8 cellular contexts compared by ENCODE assay signal in the genomic region with DNA sequence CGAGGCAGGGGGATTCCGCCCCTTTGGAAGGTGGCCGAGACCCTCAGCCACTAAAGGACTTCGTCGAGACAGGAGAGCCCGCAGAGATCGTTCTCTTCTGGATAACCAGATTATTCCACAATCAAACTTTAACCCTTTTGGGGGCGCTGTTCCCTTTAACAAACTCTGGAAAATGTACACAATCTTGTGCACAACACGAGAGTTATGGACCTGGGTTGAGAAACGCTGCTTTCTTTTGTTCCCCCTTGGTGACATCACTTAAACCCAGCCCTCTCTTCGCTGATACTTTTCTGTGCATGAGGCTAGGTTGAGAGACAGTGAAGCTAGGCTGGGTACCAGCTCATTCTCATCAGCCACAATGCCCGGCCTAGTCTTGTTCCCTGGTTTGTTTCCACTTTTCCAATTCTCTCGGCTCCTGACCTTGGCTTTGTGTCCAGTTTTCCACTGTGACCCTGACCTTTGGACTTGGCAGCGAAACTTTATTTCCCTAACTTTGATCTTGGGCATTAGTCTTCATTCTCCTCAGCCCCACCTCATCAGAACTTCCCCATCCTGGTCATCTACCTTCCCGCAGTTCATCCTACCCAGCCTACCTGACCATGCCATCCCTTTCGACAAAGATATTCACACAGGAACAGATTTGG. TPM values are rescaled to one million over a fixed set of nuclear protein-coding genes. Genes with fewer than 3 reads are reported as not detected.
DNase-seq lines count a peak whose midpoint lies in the region; ATAC-seq and TF ChIP-seq lines count a peak whose summit lies in the region.

No MANE protein-coding gene starts in this region.

- peaks cover 25% of the 10 kb centered on the region for H3K36me3 Mint-ChIP-seq in activated CD4-positive, alpha-beta T cell treated with anti-CD3 and anti-CD28 coated beads, Interleukin-2, amount 10 ng/mL, durations not matched to agents 7 days and 5 days (ENCODE audit: low read depth)
- H3K36me3 Mint-ChIP-seq in natural killer cell = no peaks in the 10 kb centered on the region

- peak overlapping the region; percentile 97 for H3K27ac ChIP-seq in BLaER1

- intact Hi-C loops in natural killer cell (cut with micrococcal nuclease) = loop anchor here (2.0 to 10.0 kb wide), 8 partner anchors 24 to 667 kb away; a partner anchor contains a TSS

- H3K27me3 ChIP-seq in BLaER1 = no peaks in the 10 kb centered on the region

- no peaks in the 10 kb centered on the region for H3K9me3 Mint-ChIP-seq in activated CD4-positive, alpha-beta T cell treated with anti-CD3 and anti-CD28 coated beads, Interleukin-2, amount 10 ng/mL, durations not matched to agents 7 days and 5 days
- H3K9me3 Mint-ChIP-seq in natural killer cell = peaks cover 0 to 3% of the 10 kb centered on the region in 2 donors

- H3K27me3 Mint-ChIP-seq in activated CD4-positive, alpha-beta T cell treated with anti-CD3 and anti-CD28 coated beads, Interleukin-2, amount 10 ng/mL, durations not matched to agents 7 days and 5 days = no peaks in the 10 kb centered on the region
- H3K27me3 Mint-ChIP-seq in natural killer cell (ENCODE audit: low read depth in 2 of 2) = no peaks in the 10 kb centered on the region

- H3K9me3 ChIP-seq in BLaER1 = no peaks in the 10 kb centered on the region

- peak overlapping the region; percentile 99 for H3K27ac Mint-ChIP-seq in activated CD4-positive, alpha-beta T cell treated with anti-CD3 and anti-CD28 coated beads, Interleukin-2, amount 10 ng/mL, durations not matched to agents 7 days and 5 days
- peak overlapping the region; percentile 85 to 93 for H3K27ac Mint-ChIP-seq in natural killer cell

- H3K4me1 Mint-ChIP-seq in activated CD4-positive, alpha-beta T cell treated with anti-CD3 and anti-CD28 coated beads, Interleukin-2, amount 10 ng/mL, durations not matched to agents 7 days and 5 days = peaks cover 63% of the 10 kb centered on the region
- peaks cover 56 to 75% of the 10 kb centered on the region in 2 donors for H3K4me1 Mint-ChIP-seq in natural killer cell

- TF ChIP-seq CTCF in fibroblast of the aortic adventitia (IDR thresholded peaks at IDR 0.05; ENCODE audit: insufficient read depth, low read length) (peak; percentile 51), natural killer cell (IDR thresholded peaks at IDR 0.05) (no peak)

- peak overlapping the region; percentile 96 for H3K9ac ChIP-seq in BLaER1

- H3K4me3 ChIP-seq in BLaER1 (peak overlapping the region; percentile 98), fibroblast of the aortic adventitia (ENCODE audit: low read depth, low read length) (peak overlapping the region; percentile 94)

- H3K4me2 ChIP-seq in BLaER1 = peak overlapping the region; percentile 85

- DNase-seq in NCI-H345 (lab: John Stamatoyannopoulos, UW) (peak; percentile 61), fibroblast of the aortic adventitia (ENCODE audit: low read depth) (peak; percentile 92), natural killer cell (no peak)
- DNase-seq in activated CD4-positive, alpha-beta T cell treated with anti-CD3 and anti-CD28 coated beads, Interleukin-2, amount 10 ng/mL, durations not matched to agents 7 days and 5 days = peak; percentile 72

- ATAC-seq in GM18511 (IDR thresholded peaks at IDR 0.05; ENCODE audit: unreplicated experiment) (peak; percentile 26), HG03196 (IDR thresholded peaks at IDR 0.05; ENCODE audit: unreplicated experiment) (peak; percentile 22), natural killer cell (peak in 1 of 3 donors; percentile 19), GM19397 (IDR thresholded peaks at IDR 0.05; ENCODE audit: unreplicated experiment) (no peak)

- CTCF ChIA-PET in activated CD4-positive, alpha-beta T cell treated with anti-CD3 and anti-CD28 coated beads, Interleukin-2, amount 10 ng/mL, durations not matched to agents 7 days and 5 days (lab: Charles Lee) = interaction anchor here (0.5 to 1.8 kb wide), 5 partner anchors 10 to 422 kb away, joined by 3 to 5 read pairs (median 3); no protein-coding TSS in a partner anchor

- POLR2A ChIA-PET in activated CD4-positive, alpha-beta T cell treated with anti-CD3 and anti-CD28 coated beads, Interleukin-2, amount 10 ng/mL, durations not matched to agents 7 days and 5 days (lab: Charles Lee) = no interaction called here

- H3K4me1 ChIP-seq in BLaER1 = peaks cover 45% of the 10 kb centered on the region

- peaks cover 34% of the 10 kb centered on the region for H4K20me1 ChIP-seq in BLaER1

- peak overlapping the region; percentile 89 for H3K4me3 Mint-ChIP-seq in activated CD4-positive, alpha-beta T cell treated with anti-CD3 and anti-CD28 coated beads, Interleukin-2, amount 10 ng/mL, durations not matched to agents 7 days and 5 days
- peak overlapping the region; percentile 92 for H3K4me3 Mint-ChIP-seq in natural killer cell

- peaks cover 27% of the 10 kb centered on the region for H3K36me3 ChIP-seq in BLaER1

RNA-seq across cellular contexts. Expression of a gene that starts 0.8 kb away (rescaled TPM):
- 10 to 100 TPM; 91.4 to 94.2 TPM for total RNA-seq in activated CD4-positive, alpha-beta T cell treated with anti-CD3 and anti-CD28 coated beads, Interleukin-2, amount 10 ng/mL, durations not matched to agents 7 days and 5 days
- total RNA-seq in fibroblast of the aortic adventitia (ENCODE audit: low replicate concordance) (43.9 and 86.1 TPM in 2 replicates), natural killer cell (100 to 1,000 TPM in 2 of 3 donors, 10 to 100 TPM in 1; 99.8 to 113 (median 101) TPM)
